In the genomic region with DNA sequence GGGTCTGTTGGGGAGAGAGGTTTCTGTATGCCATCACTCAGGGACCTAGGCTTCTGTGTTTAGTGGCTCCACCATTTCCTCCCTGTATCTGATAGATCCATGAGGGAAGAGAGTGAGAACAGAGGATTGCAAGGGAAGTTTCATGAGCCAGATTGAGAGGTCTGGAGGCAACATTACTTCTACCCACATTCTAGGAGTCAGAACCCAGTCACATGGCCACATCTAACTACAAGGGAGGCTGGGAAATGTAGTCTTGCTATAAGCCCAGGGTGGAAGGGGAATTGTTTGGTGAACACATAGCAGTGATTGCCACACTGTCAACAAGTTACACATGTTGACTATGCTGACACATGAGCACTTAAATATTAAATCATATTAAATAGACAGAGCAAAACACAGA, we compare ENCODE assay signal across 6 cellular contexts.
A peak's percentile ranks its signal among the peaks of the same experiment; 100 is the strongest.
DNase-seq lines count a peak whose midpoint lies in the region; ATAC-seq, FAIRE-seq and TF ChIP-seq lines count a peak whose summit lies in the region.
"Not testable (repeated sequence)": the region's sequence is repeated elsewhere in the genome, so short reads cannot be mapped to it uniquely, and the experiment has no call there.

No MANE protein-coding gene starts in this region.

- not testable (repeated sequence) for H3K9me3 ChIP-seq in A549, upper lobe of right lung

- TF ChIP-seq POLR2A in A549 (IDR thresholded peaks at IDR 0.05; ENCODE audit: low read length) = not testable (repeated sequence)

- TF ChIP-seq CTCF in A549 (IDR thresholded peaks at IDR 0.05); bronchial epithelial cell (IDR thresholded peaks at IDR 0.05; ENCODE audit: insufficient read depth, low read length, severe bottlenecking); foreskin keratinocyte (conservative IDR thresholded peaks at IDR 0.05); upper lobe of right lung (IDR thresholded peaks at IDR 0.05): not testable (repeated sequence)

- not testable (repeated sequence) for H3K27ac ChIP-seq in A549, foreskin keratinocyte, upper lobe of right lung

- intact Hi-C loops in upper lobe of right lung (cut with DNase I) = not testable (repeated sequence)

- POLR2A ChIA-PET in A549 (lab: Yijun Ruan, JAX) = not testable (repeated sequence)

- H3K36me3 ChIP-seq in bronchial epithelial cell (ENCODE audit: control insufficient read depth, insufficient read depth, low read length); upper lobe of right lung: not testable (repeated sequence)

- H3K27me3 ChIP-seq in bronchial epithelial cell (ENCODE audit: control insufficient read depth, insufficient read depth, low read length); foreskin keratinocyte; upper lobe of right lung: not testable (repeated sequence)

- not testable (repeated sequence) for DNase-seq in A549 (ENCODE audit: low read depth in 1 of 2, low spot score in 1 of 2); GM18507 (ENCODE audit: extremely low spot score, insufficient read length, low read depth); HTR-8/SVneo (ENCODE audit: insufficient read length, low spot score); bronchial epithelial cell (ENCODE audit: low read depth); foreskin keratinocyte; upper lobe of right lung

- not testable (repeated sequence) for TF ChIP-seq EP300 in A549 (IDR thresholded peaks at IDR 0.05)

- not testable (repeated sequence) for ATAC-seq in A549
- ATAC-seq in foreskin keratinocyte (peak; percentile 31), upper lobe of right lung (peak; percentile 33)

- not testable (repeated sequence) for TF ChIP-seq RAD21 in A549 (conservative IDR thresholded peaks at IDR 0.05 in 1 of 2, IDR thresholded peaks at IDR 0.05 in 1 of 2)

- CTCF ChIA-PET in A549 (lab: Yijun Ruan, JAX) = not testable (repeated sequence)

- not testable (repeated sequence) for H3K4me3 ChIP-seq in A549; bronchial epithelial cell (ENCODE audit: low read depth, low read length); upper lobe of right lung

- peak; percentile 94 for FAIRE-seq in A549 (lab: Jason Lieb, UNC)
- peak; percentile 61 for FAIRE-seq in GM18507 (lab: Jason Lieb, UNC)
- peak; percentile 67 for FAIRE-seq in HTR-8/SVneo (lab: Jason Lieb, UNC)
- peak; percentile 98 for FAIRE-seq in bronchial epithelial cell (lab: Jason Lieb, UNC)

- not testable (repeated sequence) for H3K4me2 ChIP-seq in A549

- H3K4me1 ChIP-seq in A549, foreskin keratinocyte, upper lobe of right lung: not testable (repeated sequence)
